6 cellular contexts compared by ENCODE assay signal in genomic region chr9:65455136-65455535, GRCh38.
DNase-seq lines count a peak whose midpoint lies in the region; ATAC-seq, FAIRE-seq and TF ChIP-seq lines count a peak whose summit lies in the region.
"Not testable (repeated sequence)": the region's sequence is repeated elsewhere in the genome, so short reads cannot be mapped to it uniquely, and the experiment has no call there.

No MANE protein-coding gene starts in this region.

- 0% methylated on average over 1 of the region's 13 CpGs for WGBS in HepG2 (ENCODE audit: low lambda C conversion rate)

- not testable (repeated sequence) for BruUV-seq in HepG2 (replicated peaks; lab: Mats Ljungman, UMichigan)

- not testable (repeated sequence) for H3K27me3 ChIP-seq in HepG2 (ENCODE audit: control insufficient read depth in 1 of 2, insufficient read depth in 2 of 2, low read length in 2 of 2); upper lobe of right lung

- POLR2A ChIA-PET in HepG2 (lab: Yijun Ruan, JAX): not testable (repeated sequence)

- H3K36me3 ChIP-seq in kidney (ENCODE audit: control insufficient read depth in 1 of 2, insufficient read depth in 2 of 2, low read length in 2 of 2); HepG2 (replicated peaks in 1 of 2; ENCODE audit: control insufficient read depth in 1 of 2, insufficient read depth in 2 of 2, low read length in 2 of 2); upper lobe of right lung: not testable (repeated sequence)

- FAIRE-seq in kidney (lab: Jason Lieb, UNC); HepG2 (lab: Jason Lieb, UNC): not testable (repeated sequence)

- H3K9me3 ChIP-seq in kidney (ENCODE audit: control insufficient read depth in 1 of 2, low read length in 2 of 2); HepG2 (ENCODE audit: low read length); upper lobe of right lung: not testable (repeated sequence)

- CTCF ChIA-PET in HepG2 (lab: Yijun Ruan, JAX; ENCODE audit: low intra/inter-chr PET ratio, low total read pairs): not testable (repeated sequence)

- DNase-seq in activated effector memory CD4-positive, alpha-beta T cell treated with anti-CD3 and anti-CD28 coated beads, Interleukin-2, amount 50 U/mL, for 16 hours: peak; percentile 38
- DNase-seq in kidney: peak; percentile 30
- DNase-seq in HepG2 (ENCODE audit: low spot score): not testable (repeated sequence)
- DNase-seq in mesenteric fat pad (ENCODE audit: low spot score): peak; percentile 55
- DNase-seq in posterior vena cava (ENCODE audit: low spot score): peak; percentile 47
- DNase-seq in upper lobe of right lung: peak; percentile 37

- not testable (repeated sequence) for TF ChIP-seq EP300 in HepG2 (IDR thresholded peaks at IDR 0.05; ENCODE audit: low read depth in 2 of 2, low read length in 2 of 2); HepG2 (CRISPR knock-in tag; IDR thresholded peaks at IDR 0.05; ENCODE audit: borderline replicate concordance)

- TF ChIP-seq POLR2A in HepG2 (IDR thresholded peaks at IDR 0.05; ENCODE audit: insufficient read depth in 1 of 2, low read depth in 2 of 2, low read length in 2 of 2): not testable (repeated sequence)

- peak; percentile 62 for ATAC-seq in HepG2
- not testable (repeated sequence) for ATAC-seq in upper lobe of right lung

- TF ChIP-seq RAD21 in HepG2 (CRISPR knock-in tag; IDR thresholded peaks at IDR 0.05): not testable (repeated sequence)

- not testable (repeated sequence) for H3K4me2 ChIP-seq in HepG2 (ENCODE audit: low read depth, low read length)

- TF ChIP-seq CTCF in kidney (IDR thresholded peaks at IDR 0.05; ENCODE audit: borderline replicate concordance, extremely low read depth, insufficient read depth); HepG2 (CRISPR knock-in tag; IDR thresholded peaks at IDR 0.05); upper lobe of right lung (IDR thresholded peaks at IDR 0.05): not testable (repeated sequence)

- in situ Hi-C loops in HepG2 (cut with HindIII; ENCODE audit: extremely low pct_ligation_motif_present, low pct_unique_long_range_greater_than_20kb): not testable (repeated sequence)

- H4K20me1 ChIP-seq in HepG2 (ENCODE audit: insufficient read depth, low read length): not testable (repeated sequence)

- not testable (repeated sequence) for H3K79me2 ChIP-seq in HepG2 (ENCODE audit: insufficient read depth, low read length)

- H3K4me1 ChIP-seq in kidney (ENCODE audit: control insufficient read depth in 1 of 2, insufficient read depth in 1 of 2, low read depth in 1 of 2, low read length in 2 of 2); HepG2 (ENCODE audit: insufficient read depth, low read length); upper lobe of right lung: not testable (repeated sequence)

- not testable (repeated sequence) for H3K9ac ChIP-seq in kidney (ENCODE audit: low read length in 2 of 2); HepG2 (ENCODE audit: insufficient read depth, low read depth, low read length)

- intact Hi-C loops in kidney (cut with DNase I); HepG2 (cut with micrococcal nuclease; ENCODE audit: unreplicated experiment); posterior vena cava (cut with DNase I); upper lobe of right lung (cut with DNase I): not testable (repeated sequence)

- H2AFZ ChIP-seq in HepG2 (ENCODE audit: low read length): not testable (repeated sequence)

- H3K4me3 ChIP-seq in kidney (ENCODE audit: low read length in 2 of 2); HepG2 (replicated peaks in 1 of 3; ENCODE audit: insufficient read depth in 1 of 3, low read depth in 2 of 3, low read length in 3 of 3); upper lobe of right lung: not testable (repeated sequence)

- H3K27ac ChIP-seq in kidney (ENCODE audit: low read depth in 2 of 2, low read length in 2 of 2); HepG2 (ENCODE audit: extremely low read length, insufficient read depth, low read length); upper lobe of right lung: not testable (repeated sequence)
